In genomic region chr12:113214938-113215400, GRCh38 we compare ENCODE assay signal across 1 cellular context.
A peak's percentile ranks its signal among the peaks of the same experiment; 100 is the strongest.
TF ChIP-seq lines count a peak whose summit lies in the region.

No MANE protein-coding gene starts in this region.

TF ChIP-seq in K562, 482 proteins besides CTCF, POLR2A, EP300 and RAD21 (continued from another document and continues in another):
- TF ChIP-seq MTA1 (IDR thresholded peaks at IDR 0.05; ENCODE audit: borderline replicate concordance) (no peak; the same call in 1 of the 2 replicates), CBX1 (IDR thresholded peaks at IDR 0.05; ENCODE audit: low read depth) (no peak), PHB (CRISPR knock-in tag; IDR thresholded peaks at IDR 0.05) (no peak), CGGBP1 (CRISPR knock-in tag; IDR thresholded peaks at IDR 0.05) (no peak), PHTF2 (CRISPR knock-in tag; IDR thresholded peaks at IDR 0.05) (no peak), SAFB2 (IDR thresholded peaks at IDR 0.05; ENCODE audit: borderline replicate concordance, low read depth, low read length, severe bottlenecking) (no peak), ZNF384 (IDR thresholded peaks at IDR 0.05; ENCODE audit: low read depth, low read length) (no peak), ZNF274 (IDR thresholded peaks at IDR 0.05; ENCODE audit: borderline replicate concordance, low read depth, low read length) (no peak), ASH1L (IDR thresholded peaks at IDR 0.05; ENCODE audit: borderline replicate concordance, low read depth, partially characterized antibody) (no peak), HNRNPL (IDR thresholded peaks at IDR 0.05; ENCODE audit: low read depth, low read length) (no peak), PHF20 (IDR thresholded peaks at IDR 0.05; ENCODE audit: partially characterized antibody) (no peak), SMARCA5 (IDR thresholded peaks at IDR 0.05) (no peak), ETS1 (conservative IDR thresholded peaks at IDR 0.05; ENCODE audit: control insufficient read depth, low read depth, low read length) (no peak), ZNF277 (CRISPR knock-in tag; IDR thresholded peaks at IDR 0.05; ENCODE audit: borderline replicate concordance) (no peak), SMAD3 (CRISPR knock-in tag; conservative IDR thresholded peaks at IDR 0.05) (no peak), ILK (tag; IDR thresholded peaks at IDR 0.05; ENCODE audit: borderline replicate concordance, low read depth) (no peak), SP2 (IDR thresholded peaks at IDR 0.05; ENCODE audit: extremely low read depth, low read depth, low read length, poor library complexity, severe bottlenecking) (no peak), ZBTB33 (CRISPR knock-in tag; IDR thresholded peaks at IDR 0.05) (no peak), ZNF77 (CRISPR knock-in tag; IDR thresholded peaks at IDR 0.05) (no peak), HNRNPUL1 (IDR thresholded peaks at IDR 0.05; ENCODE audit: low read length) (no peak), RCOR1 (IDR thresholded peaks at IDR 0.05; ENCODE audit: borderline replicate concordance in 1 of 2, low read depth in 2 of 2, low read length in 2 of 2) (peak in 1 of 2 experiments; percentile 54; a peak in 2 of 4 replicates), TEAD2 (tag; IDR thresholded peaks at IDR 0.05) (no peak), TAF7 (tag; IDR thresholded peaks at IDR 0.05) (no peak), SIX5 (IDR thresholded peaks at IDR 0.05; ENCODE audit: borderline replicate concordance in 1 of 2, insufficient read depth in 1 of 2, low read depth in 1 of 2, low read length in 2 of 2) (no peak), CXXC5 (CRISPR knock-in tag; IDR thresholded peaks at IDR 0.05) (no peak), NFXL1 (CRISPR knock-in tag; IDR thresholded peaks at IDR 0.05) (no peak), ZEB2 (IDR thresholded peaks at IDR 0.05) (no peak), CEBPB (tag; IDR thresholded peaks at IDR 0.05) (peak; percentile 92), MCM2 (IDR thresholded peaks at IDR 0.05; ENCODE audit: low read depth) (no peak), JUND (IDR thresholded peaks at IDR 0.05; ENCODE audit: borderline replicate concordance, low read depth, low read length) (peak; percentile 51; the same call in 1 of the 2 replicates), JUND (tag; IDR thresholded peaks at IDR 0.05; ENCODE audit: borderline replicate concordance, low read depth, low read length) (peak; percentile 43; the same call in 2 of the 3 replicates), PHF21A (IDR thresholded peaks at IDR 0.05; ENCODE audit: borderline replicate concordance, low read depth) (no peak), JUN (IDR thresholded peaks at IDR 0.05; ENCODE audit: borderline replicate concordance, low read depth, low read length) (0 out of 2 replicates have a peak, but pooled peaks have one; percentile 48), JUN (CRISPR knock-in tag; IDR thresholded peaks at IDR 0.05; ENCODE audit: borderline replicate concordance) (no peak), ZNF695 (CRISPR knock-in tag; IDR thresholded peaks at IDR 0.05) (no peak), NFE2 (IDR thresholded peaks at IDR 0.05; ENCODE audit: low read depth) (no peak), PTBP1 (IDR thresholded peaks at IDR 0.05; ENCODE audit: low read depth, low read length) (no peak), TRIM28 (IDR thresholded peaks at IDR 0.05) (no peak), ZNF311 (CRISPR knock-in tag; IDR thresholded peaks at IDR 0.05) (no peak), GTF2E2 (tag; IDR thresholded peaks at IDR 0.05) (no peak), CHD7 (IDR thresholded peaks at IDR 0.05; ENCODE audit: low read depth, low read length) (no peak), KDM1A (IDR thresholded peaks at IDR 0.05) (peak in 1 of 2 experiments; percentile 38; a peak in 2 of 4 replicates), GABPB1 (CRISPR knock-in tag; IDR thresholded peaks at IDR 0.05) (peak; percentile 63), HNRNPH1 (optimal IDR thresholded peaks at IDR 0.05; ENCODE audit: low read depth, low read length) (no peak), ZNF655 (CRISPR knock-in tag; IDR thresholded peaks at IDR 0.05) (no peak), ZNF436 (CRISPR knock-in tag; IDR thresholded peaks at IDR 0.05) (no peak), YBX1 (IDR thresholded peaks at IDR 0.05) (no peak), ZC3H11A (IDR thresholded peaks at IDR 0.05; ENCODE audit: low read depth, low read length) (no peak), CBFA2T3 (IDR thresholded peaks at IDR 0.05) (no peak), ATF3 (IDR thresholded peaks at IDR 0.05) (peak; percentile 91), ATF3 (CRISPR knock-in tag; conservative IDR thresholded peaks at IDR 0.05) (no peak), ZNF431 (CRISPR knock-in tag; IDR thresholded peaks at IDR 0.05) (no peak), PYGO2 (tag; IDR thresholded peaks at IDR 0.05) (no peak), STAG1 (CRISPR knock-in tag; IDR thresholded peaks at IDR 0.05; ENCODE audit: borderline replicate concordance) (no peak)
